ENCODE assay signal across 8 cellular contexts in the genomic region with DNA sequence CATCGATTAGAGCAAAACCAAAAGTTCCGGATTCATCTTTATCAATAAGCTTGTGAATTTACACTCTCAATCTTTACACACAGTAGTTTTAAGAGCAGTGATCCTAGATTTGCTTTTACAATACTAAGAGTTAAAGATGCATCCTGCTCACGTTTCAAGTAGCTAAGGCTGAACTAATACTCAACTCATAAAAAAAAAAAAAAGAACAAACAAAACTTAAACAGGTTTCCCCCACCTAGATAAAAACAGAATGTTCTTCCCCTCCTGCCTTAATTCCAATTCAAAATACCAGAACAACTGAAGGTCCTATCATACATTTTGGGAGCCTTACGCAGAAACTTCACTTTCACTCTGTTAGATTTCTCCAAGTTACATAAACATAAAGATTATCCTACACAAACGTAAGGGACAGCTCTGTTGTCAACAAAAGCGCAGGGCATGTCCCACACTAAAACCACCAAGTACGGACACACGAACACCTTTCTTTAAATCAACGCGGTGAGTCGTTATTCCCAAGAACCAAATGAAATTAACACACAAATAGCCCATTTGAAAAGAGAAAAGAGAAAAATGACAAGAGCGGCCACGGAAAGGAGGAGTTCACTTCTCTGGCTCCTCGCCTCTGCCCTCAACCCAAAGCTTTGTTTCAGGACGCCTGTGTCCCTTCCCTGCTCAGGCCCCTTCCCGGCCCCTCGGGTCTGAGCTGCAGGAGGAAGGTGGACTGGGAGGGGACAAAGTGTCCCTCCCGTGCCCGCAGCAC. TPM values are rescaled to one million over a fixed set of nuclear protein-coding genes. Genes with fewer than 3 reads are reported as not detected.
DNase-seq lines count a peak whose midpoint lies in the region; ATAC-seq, FAIRE-seq and TF ChIP-seq lines count a peak whose summit lies in the region.

No MANE protein-coding gene starts in this region.

- H3K4me1 ChIP-seq in A549 (peaks cover 35% of the 10 kb centered on the region; the same call in 2 of the 3 replicates), gastrocnemius medialis (peaks cover 49% of the 10 kb centered on the region in 2 donors)

- H3K4me3 ChIP-seq in A549 (peak overlapping the region; percentile 79), H7 (ENCODE audit: insufficient read depth, low read depth, low read length) (peak overlapping the region; percentile 92), foreskin fibroblast (ENCODE audit: low read depth in 1 of 2, low read length in 2 of 2) (peak overlapping the region; percentile 71 to 88), gastrocnemius medialis (peak overlapping the region; percentile 89 to 98 (median 96))

- H3K9me3 Mint-ChIP-seq in activated B cell treated with CpG ODN at 0.5 μM for 24 hours: no peaks in the 10 kb centered on the region

- H3K27me3 Mint-ChIP-seq in activated B cell treated with CpG ODN at 0.5 μM for 24 hours: no peaks in the 10 kb centered on the region

- H3K27ac ChIP-seq in A549 (peak overlapping the region; percentile 76 to 91), gastrocnemius medialis (peak overlapping the region; percentile 93 to 98 (median 96))

- in situ Hi-C loops in gastrocnemius medialis (cut with MboI; ENCODE audit: low sequenced_read_pairs in 4 of 4): no loop called here

- no peak for TF ChIP-seq CTCF in A549 (IDR thresholded peaks at IDR 0.05)
- TF ChIP-seq CTCF in activated B cell treated with CpG ODN at 0.5 μM for 24 hours (IDR thresholded peaks at IDR 0.05): no peak
- TF ChIP-seq CTCF in foreskin fibroblast (IDR thresholded peaks at IDR 0.05; ENCODE audit: low read depth, low read length): no peak
- no peak for TF ChIP-seq CTCF in gastrocnemius medialis (IDR thresholded peaks at IDR 0.05 in 4 of 5, conservative IDR thresholded peaks at IDR 0.05 in 1 of 5)

- POLR2A ChIA-PET in A549 (lab: Yijun Ruan, JAX): interaction anchor here (1.3 kb wide), 1 partner anchor 14 kb away, joined by 3 read pairs; no protein-coding TSS in a partner anchor
- POLR2A ChIA-PET in activated B cell treated with CpG ODN at 0.5 μM for 24 hours (lab: Charles Lee): interaction anchor here (0.6 to 2.9 kb wide), 17 partner anchors 11 to 389 kb away, joined by 3 to 26 read pairs (median 6); no protein-coding TSS in a partner anchor

- peaks cover 57% of the 10 kb centered on the region for H3K4me1 Mint-ChIP-seq in activated B cell treated with CpG ODN at 0.5 μM for 24 hours

- TF ChIP-seq RAD21 in A549 (conservative IDR thresholded peaks at IDR 0.05 in 1 of 2, IDR thresholded peaks at IDR 0.05 in 1 of 2): no peak

- 9% methylated on average over 19 of the region's 19 CpGs for WGBS in A549 (ENCODE audit: missing lambda C conversion rate)

- H3K27me3 ChIP-seq in H7 (ENCODE audit: control insufficient read depth, insufficient read depth, low read length): no peaks in the 10 kb centered on the region
- no peaks in the 10 kb centered on the region for H3K27me3 ChIP-seq in gastrocnemius medialis

- peak overlapping the region; percentile 100 for H3K4me3 Mint-ChIP-seq in activated B cell treated with CpG ODN at 0.5 μM for 24 hours

- no peak for TF ChIP-seq POLR2A in A549 (IDR thresholded peaks at IDR 0.05; ENCODE audit: low read length)
- no peak for TF ChIP-seq POLR2A in gastrocnemius medialis (IDR thresholded peaks at IDR 0.05)

- no peak for FAIRE-seq in A549 (lab: Jason Lieb, UNC)

- ATAC-seq in A549 (no peak), activated B cell treated with CpG ODN at 0.5 μM for 24 hours (ENCODE audit: low read depth) (no peak), gastrocnemius medialis (no peak)
- ATAC-seq in activated CD4-positive, CD25-positive, alpha-beta regulatory T cell treated with anti-CD3 and anti-CD28 coated beads, Interleukin-2, amount 50 U/mL, for 24 hours: no peak

- intact Hi-C loops in activated B cell treated with CpG ODN at 0.5 μM for 24 hours (cut with micrococcal nuclease) (loop anchor here (1.0 to 5.0 kb wide), 6 partner anchors 31 to 1654 kb away; a partner anchor contains a TSS), gastrocnemius medialis (cut with DNase I; ENCODE audit: low total_unique reads) (loop anchor here (2.0 to 10.0 kb wide), 4 partner anchors 75 to 479 kb away; no protein-coding TSS in a partner anchor)

- CTCF ChIA-PET in A549 (lab: Yijun Ruan, JAX): interaction anchor here (0.6 to 1.2 kb wide), 3 partner anchors 15 to 223 kb away, joined by 3 read pairs; no protein-coding TSS in a partner anchor
- CTCF ChIA-PET in activated B cell treated with CpG ODN at 0.5 μM for 24 hours (lab: Charles Lee): no interaction called here

- H3K4me2 ChIP-seq in A549: peak overlapping the region; percentile 71

- TF ChIP-seq EP300 in A549 (IDR thresholded peaks at IDR 0.05): no peak

- H3K27ac Mint-ChIP-seq in activated B cell treated with CpG ODN at 0.5 μM for 24 hours: peak overlapping the region; percentile 99

- H3K36me3 ChIP-seq in H7 (replicated peaks; ENCODE audit: control insufficient read depth, insufficient read depth, low read length) (no peaks in the 10 kb centered on the region), gastrocnemius medialis (no peaks in the 10 kb centered on the region)

- peaks cover 37% of the 10 kb centered on the region for H3K36me3 Mint-ChIP-seq in activated B cell treated with CpG ODN at 0.5 μM for 24 hours (ENCODE audit: low read depth)

- H3K9me3 ChIP-seq in A549: no peaks in the 10 kb centered on the region
- H3K9me3 ChIP-seq in gastrocnemius medialis: no peaks in the 10 kb centered on the region

- no peak for DNase-seq in A549 (ENCODE audit: low read depth in 1 of 2, low spot score in 1 of 2)
- DNase-seq in H7: no peak
- no peak for DNase-seq in activated B cell treated with CpG ODN at 0.5 μM for 24 hours
- DNase-seq in foreskin fibroblast: peak in 1 of 2 donors; percentile 15
- no peak for DNase-seq in gastrocnemius medialis
- no peak for DNase-seq in NCI-H1436 (lab: John Stamatoyannopoulos, UW)
- no peak for DNase-seq in activated CD8-positive, alpha-beta memory T cell treated with anti-CD3 and anti-CD28 coated beads, Interleukin-2, amount 50 U/mL, for 48 hours

TF ChIP-seq in A549, 52 proteins besides CTCF, POLR2A, EP300 and RAD21:
- TF ChIP-seq, protein P1, sequence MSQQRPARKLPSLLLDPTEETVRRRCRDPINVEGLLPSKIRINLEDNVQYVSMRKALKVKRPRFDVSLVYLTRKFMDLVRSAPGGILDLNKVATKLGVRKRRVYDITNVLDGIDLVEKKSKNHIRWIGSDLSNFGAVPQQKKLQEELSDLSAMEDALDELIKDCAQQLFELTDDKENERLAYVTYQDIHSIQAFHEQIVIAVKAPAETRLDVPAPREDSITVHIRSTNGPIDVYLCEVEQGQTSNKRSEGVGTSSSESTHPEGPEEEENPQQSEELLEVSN (IDR thresholded peaks at IDR 0.05; ENCODE audit: borderline replicate concordance, low read depth): no peak

RNA-seq across cellular contexts. Expression of a gene that starts 0.9 kb away (rescaled TPM):
- polyA plus RNA-seq in A549 (2011; rRNA removed) (16.2 and 17.1 TPM in 2 replicates), A549 (2017; fragmentation: RNase III; extraction: RNeasy Plus Mini Kit Qiagen cat#74134 plus additional on column Dnase treatment) (4.8 to 7.4 TPM (median 6.8 TPM) in 3 replicates)
- 2.5 and 2.7 TPM in 2 replicates for polyA plus RNA-seq in A549 (2012; cell fraction: cytosol; rRNA removed)
- 3.6 and 5.1 TPM in 2 replicates for polyA plus RNA-seq in A549 (2012; cell fraction: nucleus; rRNA removed)
- polyA minus RNA-seq in A549 (2011; rRNA and poly(A)+ RNA removed): 16.5 and 17.9 TPM in 2 replicates
- 6.5 and 7.9 TPM in 2 replicates for total RNA-seq in H7 (2014; rRNA removed; shearing (Covaris generic))
- total RNA-seq in activated B cell treated with CpG ODN at 0.5 μM for 24 hours (69.2 and 78.1 TPM in 2 replicates), gastrocnemius medialis (10 to 100 TPM; 14.8 to 46.4 (median 21.6) TPM)
